In genomic region chr18:8443505-8443904, GRCh38 we compare ENCODE assay signal across 20 cellular contexts.
DNase-seq lines count a peak whose midpoint lies in the region; ATAC-seq and TF ChIP-seq lines count a peak whose summit lies in the region.
"Had no signal": no experiment of that assay in that cellular context is flagged by ENCODE, and none has a peak within 500 bp of the region (broad histone marks: within the 10 kb centered on the region; RNA-seq: fewer than 3 reads in every experiment).

No MANE protein-coding gene starts in this region.

- H3K4me2 ChIP-seq in smooth muscle cell: no peak overlapping the region
- H3K4me2 ChIP-seq: BLaER1 treated with 17β-estradiol and CSF1 and Interleukin-3, amounts not matched to agents 10 nM and 100 nM had no signal

- intact Hi-C loops in cardiac septum (cut with DNase I) (no loop called here), Right ventricle myocardium superior (cut with DNase I) (no loop called here)

- no peak for TF ChIP-seq CTCF in epithelial cell of esophagus (IDR thresholded peaks at IDR 0.05; ENCODE audit: insufficient read depth, low read depth, low read length, missing control alignments)
- no peak for TF ChIP-seq CTCF in RWPE1 (conservative IDR thresholded peaks at IDR 0.05; ENCODE audit: low read depth)
- no peak for TF ChIP-seq CTCF in smooth muscle cell (IDR thresholded peaks at IDR 0.05; ENCODE audit: borderline replicate concordance, insufficient read depth, poor library complexity, severe bottlenecking)

- H3K27ac ChIP-seq in RWPE1 (no peak overlapping the region), smooth muscle cell (ENCODE audit: low read depth) (no peak overlapping the region)
- H3K27ac ChIP-seq: BLaER1 treated with 17β-estradiol and CSF1 and Interleukin-3, amounts not matched to agents 10 nM and 100 nM; SJSA1 had no signal

- H3K27me3 ChIP-seq in smooth muscle cell (ENCODE audit: low read depth): no peaks in the 10 kb centered on the region
- H3K27me3 ChIP-seq: BLaER1 treated with 17β-estradiol and CSF1 and Interleukin-3, amounts not matched to agents 10 nM and 100 nM; MG63; SJSA1 had no signal

- H2AFZ ChIP-seq in smooth muscle cell (ENCODE audit: low read depth): no peak overlapping the region

- DNase-seq in cardiac septum (ENCODE audit: low spot score): peak; percentile 15
- no peak for DNase-seq in Right ventricle myocardium superior
- peak; percentile 42 for DNase-seq in epithelial cell of esophagus (ENCODE audit: low read depth)
- peak; percentile 29 for DNase-seq in foreskin melanocyte
- DNase-seq in RWPE1 (ENCODE audit: low spot score): no peak
- DNase-seq in smooth muscle cell (lab: John Stamatoyannopoulos, UW; ENCODE audit: unreplicated experiment): no peak
- no peak for DNase-seq in DMS 273 (lab: John Stamatoyannopoulos, UW; ENCODE audit: unreplicated experiment)
- DNase-seq: 8988T; CD8-positive, alpha-beta T cell; GDM1; Kasumi-1; MG63; NCI-H1417; NCI-H187; NCI-H2107; NCI-H2227 treated with DMSO at 0.1 percent for 48 hours; NCI-H510A treated with DMSO at 0.1 percent for 48 hours; NCI-H748 treated with DMSO at 0.1 percent for 48 hours had no signal

- no peak overlapping the region for H3K9ac ChIP-seq in smooth muscle cell (ENCODE audit: low read depth)
- H3K9ac ChIP-seq: BLaER1 treated with 17β-estradiol and CSF1 and Interleukin-3, amounts not matched to agents 10 nM and 100 nM had no signal

- no peak overlapping the region for H3K4me3 ChIP-seq in epithelial cell of esophagus (ENCODE audit: low read length)
- no peak overlapping the region for H3K4me3 ChIP-seq in smooth muscle cell
- H3K4me3 ChIP-seq: BLaER1 treated with 17β-estradiol and CSF1 and Interleukin-3, amounts not matched to agents 10 nM and 100 nM; MG63; SJSA1 had no signal

- POLR2A ChIA-PET in RWPE1 (lab: Yijun Ruan, JAX; ENCODE audit: low non-redundant PET): no interaction called here

- H3K9me3 ChIP-seq in smooth muscle cell (replicated peaks; ENCODE audit: low read depth): no peaks in the 10 kb centered on the region
- H3K9me3 ChIP-seq: MG63, SJSA1 had no signal

- no peaks in the 10 kb centered on the region for H3K36me3 ChIP-seq in smooth muscle cell (ENCODE audit: low read depth)
- H3K36me3 ChIP-seq: BLaER1 treated with 17β-estradiol and CSF1 and Interleukin-3, amounts not matched to agents 10 nM and 100 nM; MG63; SJSA1 had no signal

- CTCF ChIA-PET in RWPE1 (lab: Yijun Ruan, JAX): no interaction called here

- 100% methylated on average over 1 of the region's 1 CpG for WGBS in smooth muscle cell (ENCODE audit: low lambda C conversion rate)

- no peaks in the 10 kb centered on the region for H3K79me2 ChIP-seq in smooth muscle cell (ENCODE audit: low read depth)

- no peak for ATAC-seq in Right ventricle myocardium superior (ENCODE audit: poor library complexity)
- ATAC-seq: CD8-positive, alpha-beta T cell had no signal

- no peaks in the 10 kb centered on the region for H4K20me1 ChIP-seq in smooth muscle cell (ENCODE audit: low read depth)
- H4K20me1 ChIP-seq: BLaER1 treated with 17β-estradiol and CSF1 and Interleukin-3, amounts not matched to agents 10 nM and 100 nM had no signal

- H3F3A ChIP-seq in smooth muscle cell (ENCODE audit: low read depth): no peaks in the 10 kb centered on the region

- H3K4me1 ChIP-seq in smooth muscle cell (ENCODE audit: low read depth): no peaks in the 10 kb centered on the region
- H3K4me1 ChIP-seq: BLaER1 treated with 17β-estradiol and CSF1 and Interleukin-3, amounts not matched to agents 10 nM and 100 nM; SJSA1 had no signal

Comparison
In these comparisons a context has a peak if more than half of its experiments do, and no peak if none do; other contexts are left out.
1. DNase-seq: peak in cardiac septum (single experiment), epithelial cell of esophagus (single experiment) and foreskin melanocyte (single experiment); none in Right ventricle myocardium superior (single experiment), RWPE1 (single experiment), smooth muscle cell (single experiment) and DMS 273 (single experiment).